ENCODE assay signal across 18 cellular contexts in genomic region chr3:186524616-186525015, GRCh38. TPM values are rescaled to one million over a fixed set of nuclear protein-coding genes. Genes with fewer than 3 reads are reported as not detected.
DNase-seq lines count a peak whose midpoint lies in the region; ATAC-seq, FAIRE-seq and TF ChIP-seq lines count a peak whose summit lies in the region.
"Had no signal": no experiment of that assay in that cellular context is flagged by ENCODE, and none has a peak within 500 bp of the region (broad histone marks: within the 10 kb centered on the region; RNA-seq: fewer than 3 reads in every experiment).

No MANE protein-coding gene starts in this region.

- H3K9ac ChIP-seq in K562 (ENCODE audit: insufficient read depth in 1 of 2, low read depth in 2 of 2, low read length in 2 of 2): no peak overlapping the region
- H3K9ac ChIP-seq in endodermal cell (ENCODE audit: extremely low read depth, low read length, poor library complexity, severe bottlenecking): no peak overlapping the region

- TF ChIP-seq CTCF in OCI-LY7 (conservative IDR thresholded peaks at IDR 0.05; ENCODE audit: low read length) (no peak), K562 (IDR thresholded peaks at IDR 0.05 in 2 of 3, conservative IDR thresholded peaks at IDR 0.05 in 1 of 3; ENCODE audit: insufficient read depth in 2 of 3, low read depth in 1 of 3, low read length in 3 of 3) (no peak), endodermal cell (conservative IDR thresholded peaks at IDR 0.05) (no peak)

- no peak for TF ChIP-seq RAD21 in K562 (CRISPR knock-in tag; conservative IDR thresholded peaks at IDR 0.05 in 1 of 2, IDR thresholded peaks at IDR 0.05 in 1 of 2)

- H3K9me3 Mint-ChIP-seq in stimulated activated memory B cell treated with anti-CD40 and anti-IgM and Interleukin-4, amounts not matched to agents 10 μg/mL and 1 μg/mL and 100 μg/mL, for 72 hours: no peaks in the 10 kb centered on the region
- H3K9me3 Mint-ChIP-seq in endodermal cell: peaks cover 1% of the 10 kb centered on the region
- H3K9me3 Mint-ChIP-seq: CD4-positive, CD25-positive, alpha-beta regulatory T cell; CD8-positive, alpha-beta memory T cell had no signal

- no peaks in the 10 kb centered on the region for H3K9me2 ChIP-seq in OCI-LY7 (ENCODE audit: insufficient read depth, low read length)

- H3K4me3 ChIP-seq in OCI-LY7 (ENCODE audit: low read depth, low read length, poor library complexity, severe bottlenecking): no peak overlapping the region
- no peak overlapping the region for H3K4me3 ChIP-seq in K562
- H3K4me3 ChIP-seq in endodermal cell (ENCODE audit: low read length): no peak overlapping the region

- TF ChIP-seq POLR2A in GM12891 (IDR thresholded peaks at IDR 0.05; ENCODE audit: low read depth, low read length) (no peak), K562 (conservative IDR thresholded peaks at IDR 0.05) (no peak)

- no peak for ATAC-seq in K562
- ATAC-seq in stimulated activated memory B cell treated with anti-CD40 and anti-IgM and Interleukin-4, amounts not matched to agents 10 μg/mL and 1 μg/mL and 100 μg/mL, for 72 hours: no peak

- peak overlapping the region; percentile 92 for H3K27ac Mint-ChIP-seq in stimulated activated memory B cell treated with anti-CD40 and anti-IgM and Interleukin-4, amounts not matched to agents 10 μg/mL and 1 μg/mL and 100 μg/mL, for 72 hours
- H3K27ac Mint-ChIP-seq in endodermal cell: no peak overlapping the region
- H3K27ac Mint-ChIP-seq: CD4-positive, CD25-positive, alpha-beta regulatory T cell; H9 had no signal

- DNase-seq in GM12891 (ENCODE audit: insufficient read length, low spot score) (no peak), OCI-LY7 (ENCODE audit: low spot score) (no peak), K562 (ENCODE audit: extremely low read depth in 1 of 4, low spot score in 3 of 4) (no peak), endodermal cell (no peak), T1000 (lab: John Stamatoyannopoulos, UW) (no peak), SKM-1 (lab: John Stamatoyannopoulos, UW; ENCODE audit: unreplicated experiment) (no peak)
- DNase-seq: BE2C; C1 segment of cervical spinal cord; CD4-positive, CD25-positive, alpha-beta regulatory T cell; CD8-positive, alpha-beta memory T cell; COR-L47; DMS 273 treated with DMSO at 0.1 percent for 48 hours; DMS53; DND-41; H9 had no signal

- BruUV-seq in OCI-LY7 (replicated peaks; lab: Mats Ljungman, UMichigan): no TSS peak
- no TSS peak for BruUV-seq in K562 (replicated peaks; lab: Mats Ljungman, UMichigan)

- H3K4me1 ChIP-seq in OCI-LY7 (ENCODE audit: insufficient read depth, low read length, poor library complexity, severe bottlenecking) (peaks cover 62% of the 10 kb centered on the region), K562 (replicated peaks in 1 of 2; ENCODE audit: control insufficient read depth in 2 of 2, insufficient read depth in 2 of 2, low read length in 2 of 2) (no peaks in the 10 kb centered on the region), endodermal cell (ENCODE audit: control insufficient read depth, insufficient read depth, low read length) (no peaks in the 10 kb centered on the region)

- H2AFZ ChIP-seq in OCI-LY7 (ENCODE audit: low read length) (peak overlapping the region; percentile 79; the same call in 1 of the 2 replicates), K562 (ENCODE audit: low read depth, low read length) (no peak overlapping the region)

- in situ Hi-C loops in K562 (cut with MboI): no loop called here

- H3K36me3 ChIP-seq in OCI-LY7 (ENCODE audit: insufficient read depth, low read length) (no peaks in the 10 kb centered on the region; the same call in 1 of the 2 replicates), K562 (ENCODE audit: control insufficient read depth, insufficient read depth, low read length) (no peaks in the 10 kb centered on the region), endodermal cell (ENCODE audit: control insufficient read depth, insufficient read depth, low read length) (no peaks in the 10 kb centered on the region)
- H3K36me3 ChIP-seq: BE2C had no signal

- H3K79me2 ChIP-seq in OCI-LY7 (ENCODE audit: insufficient read depth, low read depth, low read length) (no peaks in the 10 kb centered on the region), K562 (ENCODE audit: control insufficient read depth, insufficient read depth, low read length) (no peaks in the 10 kb centered on the region)

- H3K36me3 Mint-ChIP-seq in stimulated activated memory B cell treated with anti-CD40 and anti-IgM and Interleukin-4, amounts not matched to agents 10 μg/mL and 1 μg/mL and 100 μg/mL, for 72 hours: peaks cover 6% of the 10 kb centered on the region
- H3K36me3 Mint-ChIP-seq in endodermal cell (ENCODE audit: low read depth): no peaks in the 10 kb centered on the region

- H3K9me1 ChIP-seq in K562 (ENCODE audit: control insufficient read depth, insufficient read depth, low read length): no peaks in the 10 kb centered on the region

- H3K27me3 Mint-ChIP-seq in stimulated activated memory B cell treated with anti-CD40 and anti-IgM and Interleukin-4, amounts not matched to agents 10 μg/mL and 1 μg/mL and 100 μg/mL, for 72 hours: no peaks in the 10 kb centered on the region
- H3K27me3 Mint-ChIP-seq in endodermal cell (ENCODE audit: insufficient read depth): peaks cover 18% of the 10 kb centered on the region
- H3K27me3 Mint-ChIP-seq: CD4-positive, CD25-positive, alpha-beta regulatory T cell; CD8-positive, alpha-beta memory T cell had no signal

- intact Hi-C loops in OCI-LY7 (cut with micrococcal nuclease; ENCODE audit: unreplicated experiment) (no loop called here), K562 (cut with micrococcal nuclease) (no loop called here)

- no peaks in the 10 kb centered on the region for H4K20me1 ChIP-seq in OCI-LY7 (ENCODE audit: insufficient read depth, low read length)
- no peaks in the 10 kb centered on the region for H4K20me1 ChIP-seq in K562 (replicated peaks; ENCODE audit: control insufficient read depth, insufficient read depth, low read length)

- H3K4me1 Mint-ChIP-seq in stimulated activated memory B cell treated with anti-CD40 and anti-IgM and Interleukin-4, amounts not matched to agents 10 μg/mL and 1 μg/mL and 100 μg/mL, for 72 hours: peaks cover 92% of the 10 kb centered on the region
- H3K4me1 Mint-ChIP-seq in endodermal cell: no peaks in the 10 kb centered on the region

- H3K27me3 ChIP-seq in K562 (ENCODE audit: control insufficient read depth in 2 of 2, insufficient read depth in 2 of 2, low read length in 2 of 2) (peaks cover 6 to 31% of the 10 kb centered on the region in 2 experiments; a peak in 3 of 5 replicates), endodermal cell (ENCODE audit: control insufficient read depth, insufficient read depth, low read length, poor library complexity, severe bottlenecking) (no peaks in the 10 kb centered on the region)
- H3K27me3 ChIP-seq: BE2C had no signal

- peak; percentile 28 for FAIRE-seq in GM12891 (lab: Jason Lieb, UNC)
- no peak for FAIRE-seq in K562 (lab: Jason Lieb, UNC)
- FAIRE-seq: G401.6, H1 had no signal

- peak overlapping the region; percentile 63; the same call in 1 of the 2 replicates for H3K4me2 ChIP-seq in OCI-LY7 (ENCODE audit: low read length)
- no peak overlapping the region for H3K4me2 ChIP-seq in K562 (ENCODE audit: insufficient read depth, low read length)

- H3K27ac ChIP-seq in OCI-LY7 (ENCODE audit: low read depth, low read length, poor library complexity, severe bottlenecking) (no peak overlapping the region), K562 (ENCODE audit: extremely low read depth, low read depth, low read length) (no peak overlapping the region), endodermal cell (ENCODE audit: low read depth, low read length) (no peak overlapping the region)

- no peak for TF ChIP-seq EP300 in K562 (IDR thresholded peaks at IDR 0.05; ENCODE audit: low read length)

- POLR2A ChIA-PET in OCI-LY7 (lab: Charles Lee) (interaction anchor here (0.6 to 1.2 kb wide), 2 partner anchors 9 to 1194 kb away, joined by 3 to 4 read pairs; no protein-coding TSS in a partner anchor), K562 (lab: Yijun Ruan, JAX) (no interaction called here)

- no peaks in the 10 kb centered on the region for H3K9me3 ChIP-seq in OCI-LY7 (ENCODE audit: low read length)
- H3K9me3 ChIP-seq in K562 (replicated peaks; ENCODE audit: control insufficient read depth, insufficient read depth, low read depth, low read length): no peaks in the 10 kb centered on the region
- no peaks in the 10 kb centered on the region for H3K9me3 ChIP-seq in endodermal cell (ENCODE audit: control insufficient read depth, low read length)
- H3K9me3 ChIP-seq: BE2C had no signal

- 18% methylated on average over 3 of the region's 6 CpGs for whole genome bisulfite sequencing in K562 (ENCODE audit: insufficient coverage, low coverage, missing lambda C conversion rate)
- WGBS in endodermal cell (ENCODE audit: insufficient coverage in 1 of 2, insufficient read length in 1 of 2), 2 experiments: 95 to 98% methylated on average over 4 to 6 of the region's 6 CpGs

- CTCF ChIA-PET in OCI-LY7 (lab: Charles Lee; ENCODE audit: unreplicated experiment): interaction anchor here (1.5 kb wide), 1 partner anchor 45 kb away, joined by 4 read pairs; the partner anchor contains the start of gene DNAJB11
- CTCF ChIA-PET in K562 (lab: Yijun Ruan, JAX; ENCODE audit: low intra/inter-chr PET ratio): no interaction called here

- no peak overlapping the region for H3K4me3 Mint-ChIP-seq in stimulated activated memory B cell treated with anti-CD40 and anti-IgM and Interleukin-4, amounts not matched to agents 10 μg/mL and 1 μg/mL and 100 μg/mL, for 72 hours
- no peak overlapping the region for H3K4me3 Mint-ChIP-seq in endodermal cell
- H3K4me3 Mint-ChIP-seq: H9 had no signal

RNA-seq across cellular contexts. Expression of gene CRYGS, which starts 19.6 kb away (rescaled TPM):
- polyA plus RNA-seq in GM12891 (2012; ENCODE audit: low read depth, missing spikeins): 2.1 TPM
- 6.5 and 7.0 TPM in 2 replicates for total RNA-seq in OCI-LY7 (2014; rRNA removed; shearing (Covaris generic))
- total RNA-seq in OCI-LY7 (2022) (3.5 and 6.5 TPM in 2 replicates), K562 (2014; rRNA removed) (2.1 and 3.8 TPM in 2 replicates), K562 (2014; rRNA removed; fragmentation: Illumina TruSeq; extraction: Trizol) (2.0 and 2.4 TPM in 2 replicates), K562 (2015; rRNA removed; fragmentation: Illumina TruSeq; extraction: Trizol) (1.8 and 1.9 TPM in 2 replicates), K562 (2021) (1.5 and 1.6 TPM in 2 replicates), endodermal cell (1 to 10 TPM; 2.0 to 2.4 TPM)
- total RNA-seq in K562 (2011; cell fraction: chromatin; rRNA removed; ENCODE audit: low replicate concordance): 11.2 and 13.2 TPM in 2 replicates
- total RNA-seq in K562 (2011; cell fraction: nucleolus; rRNA removed): 5.3 and 6.4 TPM in 2 replicates
- 6.7 and 10.9 TPM in 2 replicates for total RNA-seq in K562 (2011; cell fraction: nucleoplasm; rRNA removed)
- polyA plus RNA-seq in K562 (2011; rRNA removed) (3.5 and 5.5 TPM in 2 replicates), K562 (2014; fragmentation: Illumina TruSeq; extraction: Trizol) (1.0 and 1.8 TPM in 2 replicates), K562 (2014; fragmentation: Nextera tagmentation; extraction: Ambion mirVana) (1 to 10 TPM; 1.9 to 2.0 TPM), K562 (2014; rRNA removed) (3.0 and 3.7 TPM in 2 replicates)
- polyA plus RNA-seq in K562 (2011; cell fraction: cytosol; rRNA removed): 0.46 and 2.0 TPM in 2 replicates
- polyA plus RNA-seq in K562 (2011; cell fraction: nucleus; rRNA removed): 21.0 and 26.9 TPM in 2 replicates
- 1.2 and 4.0 TPM in 2 replicates for polyA plus RNA-seq in K562 (2012)
- 3.3 and 4.4 TPM in 2 replicates for polyA minus RNA-seq in K562 (2011; rRNA and poly(A)+ RNA removed)
- 2.1 TPM in 1 of 2 replicates, not detected in the other for polyA minus RNA-seq in K562 (2011; cell fraction: cytosol; rRNA and poly(A)+ RNA removed)
- 6.7 and 11.4 TPM in 2 replicates for polyA minus RNA-seq in K562 (2011; cell fraction: nucleus; rRNA and poly(A)+ RNA removed)
- polyA plus RNA-seq in endodermal cell (2013, experiment 1 of 2): 2.9 TPM
- polyA plus RNA-seq in endodermal cell (2013, experiment 2 of 2): 2.7 TPM
- polyA plus RNA-seq: CD8-positive, alpha-beta memory T cell had no signal

RNA-seq across cellular contexts. Expression of gene TBCCD1, which starts 42.5 kb away (rescaled TPM):
- polyA plus RNA-seq in GM12891 (2012; ENCODE audit: low read depth, missing spikeins): 4.4 TPM
- total RNA-seq in OCI-LY7 (2014; rRNA removed; shearing (Covaris generic)): 24.2 and 27.0 TPM in 2 replicates
- 21.3 and 21.9 TPM in 2 replicates for total RNA-seq in OCI-LY7 (2022)
- total RNA-seq in K562 (2011; cell fraction: chromatin; rRNA removed; ENCODE audit: low replicate concordance): 37.8 and 39.7 TPM in 2 replicates
- total RNA-seq in K562 (2011; cell fraction: nucleolus; rRNA removed): 15.2 and 19.1 TPM in 2 replicates
- 20.8 and 22.1 TPM in 2 replicates for total RNA-seq in K562 (2011; cell fraction: nucleoplasm; rRNA removed)
- total RNA-seq in K562 (2014; rRNA removed): 17.7 and 22.7 TPM in 2 replicates
- 26.2 and 26.8 TPM in 2 replicates for total RNA-seq in K562 (2014; rRNA removed; fragmentation: Illumina TruSeq; extraction: Trizol)
- 21.1 and 21.2 TPM in 2 replicates for total RNA-seq in K562 (2015; rRNA removed; fragmentation: Illumina TruSeq; extraction: Trizol)
- 18.4 and 20.9 TPM in 2 replicates for total RNA-seq in K562 (2021)
- 26.0 and 31.1 TPM in 2 replicates for polyA plus RNA-seq in K562 (2011; rRNA removed)
- 22.3 and 24.5 TPM in 2 replicates for polyA plus RNA-seq in K562 (2011; cell fraction: cytosol; rRNA removed)
- 25.8 and 29.2 TPM in 2 replicates for polyA plus RNA-seq in K562 (2011; cell fraction: nucleus; rRNA removed)
- polyA plus RNA-seq in K562 (2012): 12.0 and 15.4 TPM in 2 replicates
- 18.4 and 22.2 TPM in 2 replicates for polyA plus RNA-seq in K562 (2014; fragmentation: Illumina TruSeq; extraction: Trizol)
- polyA plus RNA-seq in K562 (2014; fragmentation: Nextera tagmentation; extraction: Ambion mirVana): 10 to 100 TPM; 18.9 to 21.4 TPM
- 16.2 and 17.9 TPM in 2 replicates for polyA plus RNA-seq in K562 (2014; rRNA removed)
- polyA minus RNA-seq in K562 (2011; rRNA and poly(A)+ RNA removed): 37.0 and 46.7 TPM in 2 replicates
- 10.2 and 16.4 TPM in 2 replicates for polyA minus RNA-seq in K562 (2011; cell fraction: cytosol; rRNA and poly(A)+ RNA removed)
- 14.7 and 22.3 TPM in 2 replicates for polyA minus RNA-seq in K562 (2011; cell fraction: nucleus; rRNA and poly(A)+ RNA removed)
- 10 to 100 TPM; 11.9 to 14.0 TPM for total RNA-seq in endodermal cell
- polyA plus RNA-seq in endodermal cell (2013, experiment 1 of 2): 18.8 TPM
- 20.2 TPM for polyA plus RNA-seq in endodermal cell (2013, experiment 2 of 2)

RNA-seq across cellular contexts. Expression of gene DNAJB11, which starts 45.9 kb away (rescaled TPM):
- 34.4 TPM for polyA plus RNA-seq in GM12891 (2012; ENCODE audit: low read depth, missing spikeins)
- total RNA-seq in OCI-LY7 (2014; rRNA removed; shearing (Covaris generic)): 73.0 and 78.7 TPM in 2 replicates
- total RNA-seq in OCI-LY7 (2022) (53.2 and 61.1 TPM in 2 replicates), K562 (2014; rRNA removed) (68.1 and 71.4 TPM in 2 replicates), K562 (2014; rRNA removed; fragmentation: Illumina TruSeq; extraction: Trizol) (63.8 and 65.7 TPM in 2 replicates), K562 (2015; rRNA removed; fragmentation: Illumina TruSeq; extraction: Trizol) (67.1 and 67.7 TPM in 2 replicates), K562 (2021) (44.4 and 49.3 TPM in 2 replicates), endodermal cell (10 to 100 TPM; 59.8 to 81.5 TPM)
- 67.7 and 181 TPM in 2 replicates for total RNA-seq in K562 (2011; cell fraction: chromatin; rRNA removed; ENCODE audit: low replicate concordance)
- total RNA-seq in K562 (2011; cell fraction: nucleolus; rRNA removed): 41.2 and 54.1 TPM in 2 replicates
- 96.7 and 127 TPM in 2 replicates for total RNA-seq in K562 (2011; cell fraction: nucleoplasm; rRNA removed)
- polyA plus RNA-seq in K562 (2011; rRNA removed) (29.9 and 40.1 TPM in 2 replicates), K562 (2014; fragmentation: Illumina TruSeq; extraction: Trizol) (48.7 and 63.9 TPM in 2 replicates), K562 (2014; fragmentation: Nextera tagmentation; extraction: Ambion mirVana) (10 to 100 TPM; 14.8 to 16.7 TPM), K562 (2014; rRNA removed) (74.7 and 77.0 TPM in 2 replicates)
- polyA plus RNA-seq in K562 (2011; cell fraction: cytosol; rRNA removed): 9.7 and 18.6 TPM in 2 replicates
- polyA plus RNA-seq in K562 (2011; cell fraction: nucleus; rRNA removed): 30.8 and 40.9 TPM in 2 replicates
- polyA plus RNA-seq in K562 (2012): 62.1 and 74.3 TPM in 2 replicates
- 31.1 and 34.9 TPM in 2 replicates for polyA minus RNA-seq in K562 (2011; rRNA and poly(A)+ RNA removed)
- polyA minus RNA-seq in K562 (2011; cell fraction: cytosol; rRNA and poly(A)+ RNA removed): 15.9 and 17.4 TPM in 2 replicates
- 25.2 and 45.9 TPM in 2 replicates for polyA minus RNA-seq in K562 (2011; cell fraction: nucleus; rRNA and poly(A)+ RNA removed)
- polyA plus RNA-seq in endodermal cell (2013, experiment 1 of 2): 76.4 TPM
- 68.8 TPM for polyA plus RNA-seq in endodermal cell (2013, experiment 2 of 2)
